In the genomic region with DNA sequence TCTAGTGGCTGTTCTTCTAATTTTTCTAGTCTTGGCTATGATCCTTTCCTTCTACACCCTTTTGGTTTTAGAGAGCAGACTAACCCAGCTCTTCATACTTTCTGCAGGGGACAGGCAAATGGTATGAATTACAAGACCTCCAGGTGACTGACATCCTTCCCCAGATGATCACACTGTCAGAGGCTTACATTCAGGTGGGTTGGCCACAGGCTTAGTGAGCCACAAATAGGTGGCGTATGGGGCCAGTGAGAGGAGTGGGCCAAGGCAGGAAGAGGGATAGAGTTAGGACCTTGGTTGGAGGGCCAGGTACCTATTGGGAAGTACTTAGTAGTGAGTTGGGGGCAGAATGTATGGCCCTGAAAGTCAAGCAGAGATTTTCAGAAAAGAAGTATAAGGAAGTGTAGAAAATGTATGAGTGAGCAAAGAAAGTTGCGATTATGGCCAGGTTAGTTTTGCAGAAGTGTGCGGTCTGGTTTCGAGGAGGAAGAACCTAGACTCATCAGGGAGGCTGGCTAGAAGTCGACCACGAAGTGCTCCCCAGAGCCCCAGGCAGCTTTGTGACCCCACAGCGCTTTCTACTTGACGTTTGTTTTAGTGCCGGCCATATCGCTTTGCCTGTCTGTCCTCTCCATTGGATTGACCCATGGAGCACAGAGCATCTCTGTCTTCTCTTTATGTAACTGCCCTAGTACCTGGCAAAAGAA, we compare ENCODE assay signal across 1 cellular context.
TF ChIP-seq lines count a peak whose summit lies in the region.

No MANE protein-coding gene starts in this region.

TF ChIP-seq in IMR-90, 13 proteins besides CTCF, POLR2A, EP300 and RAD21:
- TF ChIP-seq SMC3 (IDR thresholded peaks at IDR 0.05; ENCODE audit: low read depth, low read length) (no peak), MAZ (IDR thresholded peaks at IDR 0.05; ENCODE audit: borderline replicate concordance, low read depth, low read length) (no peak), CEBPB (IDR thresholded peaks at IDR 0.05; ENCODE audit: low read depth, low read length) (no peak), MAFK (IDR thresholded peaks at IDR 0.05; ENCODE audit: low read depth, low read length) (no peak), RFX5 (IDR thresholded peaks at IDR 0.05; ENCODE audit: low read depth, low read length) (no peak), FOS (IDR thresholded peaks at IDR 0.05; ENCODE audit: low read depth, low read length) (no peak), MXI1 (IDR thresholded peaks at IDR 0.05; ENCODE audit: borderline replicate concordance, low read depth, low read length) (no peak), BHLHE40 (IDR thresholded peaks at IDR 0.05; ENCODE audit: low read depth, low read length) (no peak), CHD1 (IDR thresholded peaks at IDR 0.05; ENCODE audit: low read depth, low read length) (no peak), NFE2L2 (IDR thresholded peaks at IDR 0.05; ENCODE audit: low read depth, low read length) (no peak)
- TF ChIP-seq, protein P1, sequence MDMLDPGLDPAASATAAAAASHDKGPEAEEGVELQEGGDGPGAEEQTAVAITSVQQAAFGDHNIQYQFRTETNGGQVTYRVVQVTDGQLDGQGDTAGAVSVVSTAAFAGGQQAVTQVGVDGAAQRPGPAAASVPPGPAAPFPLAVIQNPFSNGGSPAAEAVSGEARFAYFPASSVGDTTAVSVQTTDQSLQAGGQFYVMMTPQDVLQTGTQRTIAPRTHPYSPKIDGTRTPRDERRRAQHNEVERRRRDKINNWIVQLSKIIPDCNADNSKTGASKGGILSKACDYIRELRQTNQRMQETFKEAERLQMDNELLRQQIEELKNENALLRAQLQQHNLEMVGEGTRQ (IDR thresholded peaks at IDR 0.05; ENCODE audit: low read depth, low read length) = no peak
- TF ChIP-seq, protein P2, sequence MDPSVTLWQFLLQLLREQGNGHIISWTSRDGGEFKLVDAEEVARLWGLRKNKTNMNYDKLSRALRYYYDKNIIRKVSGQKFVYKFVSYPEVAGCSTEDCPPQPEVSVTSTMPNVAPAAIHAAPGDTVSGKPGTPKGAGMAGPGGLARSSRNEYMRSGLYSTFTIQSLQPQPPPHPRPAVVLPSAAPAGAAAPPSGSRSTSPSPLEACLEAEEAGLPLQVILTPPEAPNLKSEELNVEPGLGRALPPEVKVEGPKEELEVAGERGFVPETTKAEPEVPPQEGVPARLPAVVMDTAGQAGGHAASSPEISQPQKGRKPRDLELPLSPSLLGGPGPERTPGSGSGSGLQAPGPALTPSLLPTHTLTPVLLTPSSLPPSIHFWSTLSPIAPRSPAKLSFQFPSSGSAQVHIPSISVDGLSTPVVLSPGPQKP (IDR thresholded peaks at IDR 0.05; ENCODE audit: borderline replicate concordance, low read depth, low read length) = no peak
